Comparison of ENCODE assay signal across 8 cellular contexts in the genomic region with DNA sequence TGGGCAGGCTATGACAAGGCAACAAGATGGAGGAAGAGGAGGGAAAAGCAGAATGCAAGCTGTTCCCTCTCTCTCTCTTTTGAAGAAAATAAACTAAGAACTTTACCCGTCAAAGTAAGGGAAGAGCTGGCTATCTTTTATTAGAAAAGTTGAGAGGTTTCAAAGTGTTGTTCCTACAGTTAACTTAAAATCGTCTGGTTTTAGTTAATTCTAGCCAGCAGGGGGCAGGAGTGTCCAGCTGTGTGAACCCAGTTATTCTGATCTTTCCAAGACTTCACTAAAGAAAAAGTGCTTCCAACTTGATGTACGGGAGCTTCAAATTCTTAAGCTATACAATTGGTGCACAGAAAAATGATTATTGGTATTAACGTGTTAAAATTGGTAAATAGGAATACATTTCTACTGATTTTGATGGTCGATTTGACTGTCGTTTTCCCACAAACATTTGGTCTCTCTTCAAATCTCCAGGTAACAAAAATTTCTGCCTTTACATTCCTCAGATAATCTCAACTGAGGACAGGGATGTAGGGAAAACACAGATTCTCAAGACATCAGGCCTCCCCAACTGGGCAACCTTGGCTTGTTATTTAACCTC. TPM values are rescaled to one million over a fixed set of nuclear protein-coding genes. Genes with fewer than 3 reads are reported as not detected.
DNase-seq lines count a peak whose midpoint lies in the region; ATAC-seq and TF ChIP-seq lines count a peak whose summit lies in the region.

No MANE protein-coding gene starts in this region.

- H3K9me3 Mint-ChIP-seq in T-cell: peaks cover 8 to 23% (median 10%) of the 10 kb centered on the region in 3 donors

- no peak overlapping the region for H3K4me3 Mint-ChIP-seq in T-cell

- no peak overlapping the region for H3K27ac Mint-ChIP-seq in T-cell

- H3K27me3 ChIP-seq in left lung: peaks cover 10 to 32% of the 10 kb centered on the region in 2 donors

- H3K36me3 Mint-ChIP-seq in T-cell: no peaks in the 10 kb centered on the region

- TF ChIP-seq CTCF in left lung (IDR thresholded peaks at IDR 0.05): peak; percentile 47 to 52

- peaks cover 13 to 19% of the 10 kb centered on the region in 2 donors for H3K4me1 ChIP-seq in left lung

- peaks cover 6 to 29% of the 10 kb centered on the region in 2 donors for H3K27me3 Mint-ChIP-seq in T-cell

- intact Hi-C loops in left lung (cut with DNase I): loop anchor here in 1 of 2 donors (10.0 kb wide), 1 partner anchor 357 kb away; no protein-coding TSS in a partner anchor

- peak; percentile 55 for DNase-seq in SIG-M5 treated with dmso at 0.1 percent for 504 hours (lab: John Stamatoyannopoulos, UW; ENCODE audit: unreplicated experiment)
- no peak for DNase-seq in SIG-M5 (lab: John Stamatoyannopoulos, UW)
- DNase-seq in Kasumi-1 (lab: John Stamatoyannopoulos, UW): peak; percentile 71 to 76
- DNase-seq in T-cell: peak in 28 of 34 experiments; percentile 8 to 56 (median 33)
- DNase-seq in central memory CD4-positive, alpha-beta T cell: peak; percentile 36
- DNase-seq in left lung: no peak
- DNase-seq in stimulated activated CD8-positive, alpha-beta memory T cell treated with anti-CD3 and anti-CD28 coated beads, Interleukin-12 subunit alpha, Interleukin-12 subunit beta, amount 100 ng/mL, for 1 hour (ENCODE audit: low read depth): peak; percentile 49
- DNase-seq in NK-92 treated with Interleukin-12 subunit alpha and Interleukin-12 subunit beta, amount 100 ng/mL, for 24 hours (lab: John Stamatoyannopoulos, UW): no peak

- CTCF ChIA-PET in T-cell (lab: Charles Lee): interaction anchor here (0.6 to 5.2 kb wide), 25 partner anchors 10 to 375 kb away, joined by 3 to 62 read pairs (median 4); a partner anchor contains a TSS

- POLR2A ChIA-PET in T-cell (lab: Charles Lee): interaction anchor here in 1 of 2 donors (0.7 kb wide), 1 partner anchor 32 kb away, joined by 3 read pairs; no protein-coding TSS in a partner anchor

- ATAC-seq in T-cell (replicated peaks in 1 of 4): no peak
- peak; percentile 72 for ATAC-seq in left lung

- H3K4me1 Mint-ChIP-seq in T-cell: peaks cover 20 to 23% (median 20%) of the 10 kb centered on the region in 3 donors

- no peaks in the 10 kb centered on the region for H3K36me3 ChIP-seq in left lung

- no peak overlapping the region for H3K27ac ChIP-seq in left lung

- no peak overlapping the region for H3K4me3 ChIP-seq in left lung

- H3K9me3 ChIP-seq in left lung: peaks cover 0 to 18% of the 10 kb centered on the region in 2 donors

RNA-seq across cellular contexts. Expression of a gene that starts 28.4 kb away (rescaled TPM):
- total RNA-seq in T-cell (10 to 100 TPM; 61.2 to 73.2 (median 66.5) TPM), left lung (10 to 100 TPM; 48.5 to 58.5 TPM)

Comparison
In these comparisons a context has a peak if more than half of its experiments do, and no peak if none do; other contexts are left out.
1. DNase-seq: peak in SIG-M5 treated with dmso at 0.1 percent for 504 hours (single experiment), Kasumi-1 (2 of 2), T-cell (28 of 34), central memory CD4-positive, alpha-beta T cell (single experiment) and stimulated activated CD8-positive, alpha-beta memory T cell treated with anti-CD3 and anti-CD28 coated beads, Interleukin-12 subunit alpha, Interleukin-12 subunit beta, amount 100 ng/mL, for 1 hour (single experiment); none in SIG-M5 (single experiment), left lung (0 of 2) and NK-92 treated with Interleukin-12 subunit alpha and Interleukin-12 subunit beta, amount 100 ng/mL, for 24 hours (single experiment).